1 cellular context compared by ENCODE assay signal in genomic region chr17:39209317-39210092, GRCh38.
TF ChIP-seq lines count a peak whose summit lies in the region.

No MANE protein-coding gene starts in this region.

TF ChIP-seq in K562, 482 proteins besides CTCF, POLR2A, EP300 and RAD21:
- no peak for TF ChIP-seq ATF1 (CRISPR knock-in tag; IDR thresholded peaks at IDR 0.05)
- TF ChIP-seq ATF1 (tag; IDR thresholded peaks at IDR 0.05): 0 out of 2 replicates have a peak, but pooled peaks have one; percentile 11
- no peak for TF ChIP-seq KDM4B (IDR thresholded peaks at IDR 0.05; ENCODE audit: borderline replicate concordance in 2 of 2, low read depth in 1 of 2)
- TF ChIP-seq CREM (IDR thresholded peaks at IDR 0.05; ENCODE audit: low read depth): 0 out of 2 replicates have a peak, but pooled peaks have one; percentile 15
- peak; percentile 58 for TF ChIP-seq EGR1 (conservative IDR thresholded peaks at IDR 0.05)
- TF ChIP-seq MEF2A (IDR thresholded peaks at IDR 0.05; ENCODE audit: control insufficient read depth, low read depth, low read length): peak; percentile 48; the same call in 1 of the 2 replicates
TF ChIP-seq in K562: peak in this region for 4.
